Comparison of ENCODE assay signal across 16 cellular contexts in the genomic region with DNA sequence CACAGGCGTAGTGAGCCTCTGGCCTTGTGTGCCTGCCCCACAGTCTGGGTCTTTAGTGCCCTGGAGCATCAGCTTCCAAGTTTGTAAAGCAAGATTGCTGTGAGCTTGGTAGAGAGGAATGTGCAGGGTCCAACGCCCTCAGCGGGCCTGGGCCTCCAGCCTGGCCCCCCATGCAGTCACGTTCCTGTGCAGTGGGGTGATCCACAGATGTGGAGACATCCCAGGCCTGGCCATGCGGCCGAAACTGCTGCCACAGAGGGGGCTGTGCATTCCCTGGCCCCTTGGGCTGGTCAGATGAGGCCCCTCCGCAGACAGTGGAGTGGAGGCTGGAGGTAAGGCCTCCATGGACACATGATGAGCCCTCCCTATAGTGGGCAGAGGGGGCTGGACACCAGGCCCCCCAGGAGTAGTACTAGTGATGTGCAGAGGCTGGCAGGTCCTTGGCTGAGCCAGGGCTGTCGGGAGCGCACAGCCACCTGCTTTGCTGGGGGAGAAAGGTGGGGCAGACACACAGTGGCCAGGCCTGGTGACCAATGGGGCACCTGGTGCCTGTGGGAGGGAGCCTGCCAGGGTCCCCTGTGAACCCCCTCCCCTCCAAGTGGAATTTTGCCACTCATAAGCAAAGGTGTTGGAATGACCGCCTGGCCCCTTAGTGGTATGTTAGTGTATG.
DNase-seq lines count a peak whose midpoint lies in the region; ATAC-seq and TF ChIP-seq lines count a peak whose summit lies in the region.
"Had no signal": no experiment of that assay in that cellular context is flagged by ENCODE, and none has a peak within 500 bp of the region (broad histone marks: within the 10 kb centered on the region; RNA-seq: fewer than 3 reads in every experiment).

No MANE protein-coding gene starts in this region.

- TF ChIP-seq CTCF in GM23338 (conservative IDR thresholded peaks at IDR 0.05; ENCODE audit: low read depth in 2 of 2) (no peak), mesothelial cell of epicardium (IDR thresholded peaks at IDR 0.05; ENCODE audit: unreplicated experiment) (no peak), upper lobe of right lung (IDR thresholded peaks at IDR 0.05) (no peak)

- H2AFZ ChIP-seq in GM23338, result 0 out of 2 replicates have a peak overlapping the region, but pooled peaks have one; percentile 32

- no peak overlapping the region for H3K4me2 ChIP-seq in GM23338
- H3K4me2 ChIP-seq: A549 had no signal

- H3K36me3 ChIP-seq in GM23338 (ENCODE audit: insufficient read depth) (no peaks in the 10 kb centered on the region), upper lobe of right lung (no peaks in the 10 kb centered on the region)

- H3K9me3 ChIP-seq in upper lobe of right lung, result no peaks in the 10 kb centered on the region
- H3K9me3 ChIP-seq: A549 had no signal

- POLR2A ChIA-PET in naive thymus-derived CD8-positive, alpha-beta T cell (lab: Charles Lee), result no interaction called here

- no peak for ATAC-seq in GM23338
- peak; percentile 14 for ATAC-seq in upper lobe of right lung
- no peak for ATAC-seq in naive thymus-derived CD8-positive, alpha-beta T cell
- ATAC-seq: CD8-positive, alpha-beta T cell had no signal

- no peaks in the 10 kb centered on the region for H4K20me1 ChIP-seq in GM23338 (replicated peaks; ENCODE audit: insufficient read depth)

- H3K27ac ChIP-seq in GM23338 (ENCODE audit: low read depth), result no peak overlapping the region
- H3K27ac ChIP-seq in upper lobe of right lung, result no peak overlapping the region
- H3K27ac ChIP-seq: A549, HL-60 had no signal

- H3K4me1 Mint-ChIP-seq in GM23338, result peaks cover 16% of the 10 kb centered on the region
- H3K4me1 Mint-ChIP-seq in mesothelial cell of epicardium, result peaks cover 31% of the 10 kb centered on the region
- H3K4me1 Mint-ChIP-seq in naive thymus-derived CD8-positive, alpha-beta T cell, result no peaks in the 10 kb centered on the region

- H3K9me3 Mint-ChIP-seq in GM23338 (peaks cover 8% of the 10 kb centered on the region), mesothelial cell of epicardium (no peaks in the 10 kb centered on the region)
- H3K9me3 Mint-ChIP-seq in naive thymus-derived CD8-positive, alpha-beta T cell, result no peaks in the 10 kb centered on the region
- H3K9me3 Mint-ChIP-seq: CD8-positive, alpha-beta T cell; HFFc6 had no signal

- H3K36me3 Mint-ChIP-seq in GM23338 (ENCODE audit: low read depth) (peaks cover 7% of the 10 kb centered on the region; the same call in 2 of the 3 replicates), mesothelial cell of epicardium (no peaks in the 10 kb centered on the region)
- no peaks in the 10 kb centered on the region for H3K36me3 Mint-ChIP-seq in naive thymus-derived CD8-positive, alpha-beta T cell
- H3K36me3 Mint-ChIP-seq: CD14-positive monocyte; CD8-positive, alpha-beta T cell had no signal

- intact Hi-C loops in upper lobe of right lung (cut with DNase I), result no loop called here

- 0 out of 2 replicates have a peak, but pooled peaks cover 2% of the 10 kb centered on the region for H3F3A ChIP-seq in GM23338 (replicated peaks; ENCODE audit: low read depth)

- H3K27me3 ChIP-seq in GM23338 (ENCODE audit: insufficient read depth) (no peaks in the 10 kb centered on the region), upper lobe of right lung (no peaks in the 10 kb centered on the region)

- DNase-seq in AG08396 (ENCODE audit: low spot score), result peak; percentile 4
- no peak for DNase-seq in GM23338 (ENCODE audit: low spot score)
- no peak for DNase-seq in mesothelial cell of epicardium (ENCODE audit: low spot score in 2 of 2, unreplicated experiment in 2 of 2)
- no peak for DNase-seq in upper lobe of right lung
- DNase-seq in NCI-H2227 treated with DMSO at 0.1 percent for 48 hours (lab: John Stamatoyannopoulos, UW), result no peak
- no peak for DNase-seq in naive thymus-derived CD8-positive, alpha-beta T cell
- DNase-seq: CD8-positive, alpha-beta T cell; COR-L47; DMS153; DMS79 treated with DMSO at 0.1 percent for 48 hours; EL; HCEC 1CT; HFFc6 had no signal

- H3K27ac Mint-ChIP-seq in GM23338 (no peak overlapping the region), mesothelial cell of epicardium (peak overlapping the region; percentile 22)
- H3K27ac Mint-ChIP-seq in naive thymus-derived CD8-positive, alpha-beta T cell, result no peak overlapping the region
- H3K27ac Mint-ChIP-seq: CD8-positive, alpha-beta T cell; HFFc6 had no signal

- H3K79me2 ChIP-seq in GM23338 (replicated peaks; ENCODE audit: insufficient read depth), result no peaks in the 10 kb centered on the region

- H3K4me1 ChIP-seq in GM23338 (ENCODE audit: insufficient read depth) (no peaks in the 10 kb centered on the region), upper lobe of right lung (no peaks in the 10 kb centered on the region)

- H3K4me3 ChIP-seq in GM23338, result no peak overlapping the region
- H3K4me3 ChIP-seq in upper lobe of right lung, result no peak overlapping the region
- H3K4me3 ChIP-seq: A549 had no signal

- H3K27me3 Mint-ChIP-seq in GM23338 (ENCODE audit: insufficient read depth, low read depth, poor library complexity) (peaks cover 16% of the 10 kb centered on the region), mesothelial cell of epicardium (ENCODE audit: low read depth) (no peaks in the 10 kb centered on the region)
- H3K27me3 Mint-ChIP-seq in naive thymus-derived CD8-positive, alpha-beta T cell, result peaks cover 0 to 7% (median 1%) of the 10 kb centered on the region in 5 donors

- H3K4me3 Mint-ChIP-seq in GM23338 (no peak overlapping the region), mesothelial cell of epicardium (no peak overlapping the region)
- H3K4me3 Mint-ChIP-seq in naive thymus-derived CD8-positive, alpha-beta T cell, result no peak overlapping the region
- H3K4me3 Mint-ChIP-seq: CD14-positive monocyte; CD8-positive, alpha-beta T cell; HFFc6 had no signal

- H3K9me2 ChIP-seq in GM23338 (ENCODE audit: insufficient read depth), result no peaks in the 10 kb centered on the region

TF ChIP-seq in GM23338, 12 proteins besides CTCF, POLR2A, EP300 and RAD21 (continues in another document):
- TF ChIP-seq ZNF331 (CRISPR knock-in tag; IDR thresholded peaks at IDR 0.05; ENCODE audit: low read depth) (no peak), ZNF462 (CRISPR knock-in tag; IDR thresholded peaks at IDR 0.05) (no peak), STAT1 (IDR thresholded peaks at IDR 0.05; ENCODE audit: unreplicated experiment) (no peak), ZNF114 (CRISPR knock-in tag; IDR thresholded peaks at IDR 0.05) (no peak)
